In genomic region chr11:14891143-14892035, GRCh38 we compare ENCODE assay signal across 1 cellular context.
TF ChIP-seq lines count a peak whose summit lies in the region.

No MANE protein-coding gene starts in this region.

TF ChIP-seq in K562, 482 proteins besides CTCF, POLR2A, EP300 and RAD21 (continued from another document and continues in another):
- TF ChIP-seq STAT5A (IDR thresholded peaks at IDR 0.05; ENCODE audit: borderline replicate concordance, low read length) (no peak; the same call in 1 of the 2 replicates), DIDO1 (tag; IDR thresholded peaks at IDR 0.05; ENCODE audit: low read depth) (no peak), MAFF (IDR thresholded peaks at IDR 0.05; ENCODE audit: low read length) (no peak), TCF7L2 (IDR thresholded peaks at IDR 0.05; ENCODE audit: low read depth, low read length) (no peak), AFF1 (IDR thresholded peaks at IDR 0.05; ENCODE audit: low read depth in 1 of 2, partially characterized antibody in 2 of 2) (no peak), HDAC3 (IDR thresholded peaks at IDR 0.05; ENCODE audit: borderline replicate concordance, partially characterized antibody) (no peak), SP2 (IDR thresholded peaks at IDR 0.05; ENCODE audit: extremely low read depth, low read depth, low read length, poor library complexity, severe bottlenecking) (no peak), HLTF (IDR thresholded peaks at IDR 0.05) (no peak), CHCHD3 (CRISPR knock-in tag; IDR thresholded peaks at IDR 0.05) (no peak), PATZ1 (CRISPR knock-in tag; IDR thresholded peaks at IDR 0.05; ENCODE audit: borderline replicate concordance) (no peak), GATAD2A (IDR thresholded peaks at IDR 0.05) (no peak), POLR2H (tag; IDR thresholded peaks at IDR 0.05; ENCODE audit: low read depth) (no peak), EGR1 (conservative IDR thresholded peaks at IDR 0.05) (no peak), SOX6 (IDR thresholded peaks at IDR 0.05) (0 out of 2 replicates have a peak, but pooled peaks have one; percentile 42), SPI1 (IDR thresholded peaks at IDR 0.05; ENCODE audit: borderline replicate concordance, low read depth, low read length) (no peak), ETV5 (CRISPR knock-in tag; IDR thresholded peaks at IDR 0.05; ENCODE audit: low read depth) (peak; percentile 63; the same call in 1 of the 2 replicates), RBM34 (IDR thresholded peaks at IDR 0.05; ENCODE audit: borderline replicate concordance, insufficient read depth, low read length) (no peak), ELK3 (CRISPR knock-in tag; IDR thresholded peaks at IDR 0.05) (no peak), WHSC1 (IDR thresholded peaks at IDR 0.05; ENCODE audit: low read length) (no peak), JUNB (CRISPR knock-in tag; conservative IDR thresholded peaks at IDR 0.05) (no peak), HDAC8 (tag; IDR thresholded peaks at IDR 0.05) (no peak), SMC3 (conservative IDR thresholded peaks at IDR 0.05; ENCODE audit: insufficient read depth, low read depth, low read length) (no peak), SAP30 (IDR thresholded peaks at IDR 0.05; ENCODE audit: borderline replicate concordance, insufficient read depth, low read depth, low read length, poor library complexity, severe bottlenecking) (no peak), ARID2 (IDR thresholded peaks at IDR 0.05) (no peak), MTA3 (IDR thresholded peaks at IDR 0.05; ENCODE audit: borderline replicate concordance) (no peak; the same call in 1 of the 2 replicates), PURB (CRISPR knock-in tag; IDR thresholded peaks at IDR 0.05; ENCODE audit: low read depth) (no peak; the same call in 1 of the 2 replicates), ARID4B (CRISPR knock-in tag; IDR thresholded peaks at IDR 0.05) (peak; percentile 84), BCOR (IDR thresholded peaks at IDR 0.05) (0 out of 2 replicates have a peak, but pooled peaks have one; percentile 10), SIN3B (IDR thresholded peaks at IDR 0.05; ENCODE audit: low read depth) (no peak; the same call in 1 of the 2 replicates), ESRRB (CRISPR knock-in tag; IDR thresholded peaks at IDR 0.05; ENCODE audit: borderline replicate concordance) (no peak), MIER1 (IDR thresholded peaks at IDR 0.05; ENCODE audit: low read depth) (no peak), CHD1 (IDR thresholded peaks at IDR 0.05; ENCODE audit: low read length) (no peak), CREB1 (IDR thresholded peaks at IDR 0.05) (0 out of 2 replicates have a peak, but pooled peaks have one; percentile 43), CREB1 (CRISPR knock-in tag; IDR thresholded peaks at IDR 0.05) (peak; percentile 72), ZBTB8A (IDR thresholded peaks at IDR 0.05; ENCODE audit: partially characterized antibody) (no peak), TARDBP (IDR thresholded peaks at IDR 0.05) (no peak), TEAD4 (IDR thresholded peaks at IDR 0.05; ENCODE audit: low read length) (0 out of 2 replicates have a peak, but pooled peaks have one; percentile 51), TEAD4 (CRISPR knock-in tag; IDR thresholded peaks at IDR 0.05; ENCODE audit: borderline replicate concordance) (no peak; the same call in 1 of the 2 replicates), FOXK1 (CRISPR knock-in tag; IDR thresholded peaks at IDR 0.05; ENCODE audit: borderline replicate concordance) (peak; percentile 29; the same call in 1 of the 2 replicates), ZNF12 (CRISPR knock-in tag; IDR thresholded peaks at IDR 0.05) (no peak), ARHGAP35 (IDR thresholded peaks at IDR 0.05; ENCODE audit: partially characterized antibody) (no peak), C11orf30 (IDR thresholded peaks at IDR 0.05; ENCODE audit: low read depth) (no peak), NRF1 (conservative IDR thresholded peaks at IDR 0.05 in 1 of 2, IDR thresholded peaks at IDR 0.05 in 1 of 2) (peak; percentile 93 to 94), ETS2 (tag; IDR thresholded peaks at IDR 0.05; ENCODE audit: borderline replicate concordance, poor library complexity, severe bottlenecking) (no peak), ZNF140 (CRISPR knock-in tag; IDR thresholded peaks at IDR 0.05) (no peak), RBM39 (optimal IDR thresholded peaks at IDR 0.05; ENCODE audit: low read depth, low read length) (no peak), SREBF2 (CRISPR knock-in tag; IDR thresholded peaks at IDR 0.05) (no peak), POLR3G (IDR thresholded peaks at IDR 0.05; ENCODE audit: extremely low read depth, insufficient read length, insufficient replicate concordance) (no peak), DEAF1 (CRISPR knock-in tag; IDR thresholded peaks at IDR 0.05) (no peak), NCOA2 (IDR thresholded peaks at IDR 0.05; ENCODE audit: partially characterized antibody in 2 of 2) (no peak)
- TF ChIP-seq, protein P1, sequence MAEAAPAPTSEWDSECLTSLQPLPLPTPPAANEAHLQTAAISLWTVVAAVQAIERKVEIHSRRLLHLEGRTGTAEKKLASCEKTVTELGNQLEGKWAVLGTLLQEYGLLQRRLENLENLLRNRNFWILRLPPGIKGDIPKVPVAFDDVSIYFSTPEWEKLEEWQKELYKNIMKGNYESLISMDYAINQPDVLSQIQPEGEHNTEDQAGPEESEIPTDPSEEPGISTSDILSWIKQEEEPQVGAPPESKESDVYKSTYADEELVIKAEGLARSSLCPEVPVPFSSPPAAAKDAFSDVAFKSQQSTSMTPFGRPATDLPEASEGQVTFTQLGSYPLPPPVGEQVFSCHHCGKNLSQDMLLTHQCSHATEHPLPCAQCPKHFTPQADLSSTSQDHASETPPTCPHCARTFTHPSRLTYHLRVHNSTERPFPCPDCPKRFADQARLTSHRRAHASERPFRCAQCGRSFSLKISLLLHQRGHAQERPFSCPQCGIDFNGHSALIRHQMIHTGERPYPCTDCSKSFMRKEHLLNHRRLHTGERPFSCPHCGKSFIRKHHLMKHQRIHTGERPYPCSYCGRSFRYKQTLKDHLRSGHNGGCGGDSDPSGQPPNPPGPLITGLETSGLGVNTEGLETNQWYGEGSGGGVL (CRISPR knock-in tag; IDR thresholded peaks at IDR 0.05), result no peak
- TF ChIP-seq, protein P2, sequence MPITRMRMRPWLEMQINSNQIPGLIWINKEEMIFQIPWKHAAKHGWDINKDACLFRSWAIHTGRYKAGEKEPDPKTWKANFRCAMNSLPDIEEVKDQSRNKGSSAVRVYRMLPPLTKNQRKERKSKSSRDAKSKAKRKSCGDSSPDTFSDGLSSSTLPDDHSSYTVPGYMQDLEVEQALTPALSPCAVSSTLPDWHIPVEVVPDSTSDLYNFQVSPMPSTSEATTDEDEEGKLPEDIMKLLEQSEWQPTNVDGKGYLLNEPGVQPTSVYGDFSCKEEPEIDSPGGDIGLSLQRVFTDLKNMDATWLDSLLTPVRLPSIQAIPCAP (CRISPR knock-in tag; IDR thresholded peaks at IDR 0.05; ENCODE audit: borderline replicate concordance), result no peak
- TF ChIP-seq, protein P3, sequence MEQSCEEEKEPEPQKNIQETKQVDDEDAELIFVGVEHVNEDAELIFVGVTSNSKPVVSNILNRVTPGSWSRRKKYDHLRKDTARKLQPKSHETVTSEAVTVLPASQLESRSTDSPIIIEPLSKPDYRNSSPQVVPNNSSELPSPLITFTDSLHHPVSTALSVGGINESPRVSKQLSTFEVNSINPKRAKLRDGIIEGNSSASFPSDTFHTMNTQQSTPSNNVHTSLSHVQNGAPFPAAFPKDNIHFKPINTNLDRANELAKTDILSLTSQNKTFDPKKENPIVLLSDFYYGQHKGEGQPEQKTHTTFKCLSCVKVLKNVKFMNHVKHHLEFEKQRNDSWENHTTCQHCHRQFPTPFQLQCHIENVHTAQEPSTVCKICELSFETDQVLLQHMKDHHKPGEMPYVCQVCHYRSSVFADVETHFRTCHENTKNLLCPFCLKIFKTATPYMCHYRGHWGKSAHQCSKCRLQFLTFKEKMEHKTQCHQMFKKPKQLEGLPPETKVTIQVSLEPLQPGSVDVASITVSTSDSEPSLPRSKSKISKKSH (CRISPR knock-in tag; IDR thresholded peaks at IDR 0.05), result no peak
- TF ChIP-seq, protein P4, sequence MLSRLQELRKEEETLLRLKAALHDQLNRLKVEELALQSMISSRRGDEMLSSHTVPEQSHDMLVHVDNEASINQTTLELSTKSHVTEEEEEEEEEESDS (CRISPR knock-in tag; IDR thresholded peaks at IDR 0.05), result no peak
